In genomic region chr12:64222011-64222765, GRCh38 we compare ENCODE assay signal across 1 cellular context.
TF ChIP-seq lines count a peak whose summit lies in the region.

Gene KICS2 (minus strand): TSS chr12:64222296. CDS start chr12:64222237, 59 bp downstream.

TF ChIP-seq in K562, 482 proteins besides CTCF, POLR2A, EP300 and RAD21 (continued from another document and continues in another):
- TF ChIP-seq BACH1 (tag; IDR thresholded peaks at IDR 0.05), result no peak; the same call in 1 of the 2 replicates
- TF ChIP-seq CGGBP1 (CRISPR knock-in tag; IDR thresholded peaks at IDR 0.05), result no peak
- 0 out of 2 replicates have a peak, but pooled peaks have one; percentile 26 for TF ChIP-seq NR2C2 (CRISPR knock-in tag; IDR thresholded peaks at IDR 0.05)
- TF ChIP-seq NR2C2 (tag; IDR thresholded peaks at IDR 0.05), result 0 out of 2 replicates have a peak, but pooled peaks have one; percentile 30
- 0 out of 2 replicates have a peak, but pooled peaks have one; percentile 50 for TF ChIP-seq ZNF589 (CRISPR knock-in tag; IDR thresholded peaks at IDR 0.05; ENCODE audit: low read depth)
- TF ChIP-seq PCBP2 (IDR thresholded peaks at IDR 0.05; ENCODE audit: low read depth, low read length, poor library complexity, severe bottlenecking), result no peak
- TF ChIP-seq CHD2 (IDR thresholded peaks at IDR 0.05; ENCODE audit: low read depth, low read length), result no peak
- no peak for TF ChIP-seq ZNF277 (CRISPR knock-in tag; IDR thresholded peaks at IDR 0.05; ENCODE audit: borderline replicate concordance)
- no peak for TF ChIP-seq SLC30A9 (CRISPR knock-in tag; IDR thresholded peaks at IDR 0.05)
- no peak for TF ChIP-seq CHCHD3 (CRISPR knock-in tag; IDR thresholded peaks at IDR 0.05)
- peak; percentile 51; the same call in 1 of the 2 replicates for TF ChIP-seq SPI1 (IDR thresholded peaks at IDR 0.05; ENCODE audit: borderline replicate concordance, low read depth, low read length)
- peak; percentile 93 to 97; a peak in 3 of 4 replicates for TF ChIP-seq SIN3A (IDR thresholded peaks at IDR 0.05; ENCODE audit: borderline replicate concordance in 2 of 2, control insufficient read depth in 1 of 2, low read depth in 2 of 2, low read length in 2 of 2)
- 0 out of 2 replicates have a peak, but pooled peaks have one; percentile 20 for TF ChIP-seq ZNF224 (CRISPR knock-in tag; IDR thresholded peaks at IDR 0.05)
- no peak for TF ChIP-seq E2F1 (CRISPR knock-in tag; IDR thresholded peaks at IDR 0.05)
- TF ChIP-seq CUX1 (CRISPR knock-in tag; IDR thresholded peaks at IDR 0.05), result no peak
- peak; percentile 45; the same call in 1 of the 2 replicates for TF ChIP-seq MBD2 (IDR thresholded peaks at IDR 0.05; ENCODE audit: borderline replicate concordance, low read depth)
- TF ChIP-seq FOXP1 (CRISPR knock-in tag; IDR thresholded peaks at IDR 0.05), result peak; percentile 49; the same call in 1 of the 2 replicates
- peak; percentile 96 for TF ChIP-seq CREB1 (IDR thresholded peaks at IDR 0.05)
- peak; percentile 97 for TF ChIP-seq CREB1 (CRISPR knock-in tag; IDR thresholded peaks at IDR 0.05)
- no peak for TF ChIP-seq FOS (IDR thresholded peaks at IDR 0.05; ENCODE audit: extremely low read depth, insufficient read length)
- TF ChIP-seq ZNF354B (CRISPR knock-in tag; IDR thresholded peaks at IDR 0.05), result no peak
- no peak for TF ChIP-seq FOXM1 (IDR thresholded peaks at IDR 0.05; ENCODE audit: low read depth)
- TF ChIP-seq FOXM1 (CRISPR knock-in tag; IDR thresholded peaks at IDR 0.05; ENCODE audit: low read depth), result no peak
- no peak for TF ChIP-seq RFX1 (IDR thresholded peaks at IDR 0.05)
- no peak for TF ChIP-seq ZNF3 (CRISPR knock-in tag; IDR thresholded peaks at IDR 0.05)
- TF ChIP-seq ZFPM2 (CRISPR knock-in tag; IDR thresholded peaks at IDR 0.05), result no peak
- TF ChIP-seq CREB3 (tag; conservative IDR thresholded peaks at IDR 0.05; ENCODE audit: low read depth), result peak; percentile 48; the same call in 1 of the 2 replicates
- TF ChIP-seq TSC22D4 (tag; IDR thresholded peaks at IDR 0.05), result no peak
- TF ChIP-seq CREB5 (CRISPR knock-in tag; IDR thresholded peaks at IDR 0.05), result no peak
- no peak for TF ChIP-seq CLOCK (CRISPR knock-in tag; IDR thresholded peaks at IDR 0.05; ENCODE audit: borderline replicate concordance)
- TF ChIP-seq BDP1 (IDR thresholded peaks at IDR 0.05; ENCODE audit: insufficient read depth, insufficient read length), result no peak
- TF ChIP-seq CREM (IDR thresholded peaks at IDR 0.05; ENCODE audit: low read depth), result peak; percentile 98
- 0 out of 2 replicates have a peak, but pooled peaks have one; percentile 11 for TF ChIP-seq THAP7 (CRISPR knock-in tag; IDR thresholded peaks at IDR 0.05)
- no peak for TF ChIP-seq PPARD (CRISPR knock-in tag; IDR thresholded peaks at IDR 0.05)
- no peak; the same call in 1 of the 2 replicates for TF ChIP-seq RERE (CRISPR knock-in tag; IDR thresholded peaks at IDR 0.05; ENCODE audit: borderline replicate concordance)
- TF ChIP-seq YBX1 (IDR thresholded peaks at IDR 0.05), result no peak
- TF ChIP-seq KDM2B (CRISPR knock-in tag; IDR thresholded peaks at IDR 0.05), result no peak
- no peak for TF ChIP-seq PYGO2 (tag; IDR thresholded peaks at IDR 0.05)
- no peak for TF ChIP-seq ZNF764 (CRISPR knock-in tag; IDR thresholded peaks at IDR 0.05; ENCODE audit: low read depth)
- TF ChIP-seq HNRNPK (IDR thresholded peaks at IDR 0.05; ENCODE audit: low read depth, low read length, poor library complexity, severe bottlenecking), result no peak
- no peak for TF ChIP-seq SMAD4 (CRISPR knock-in tag; conservative IDR thresholded peaks at IDR 0.05)
- peak in 1 of 2 experiments; percentile 20; a peak in 1 of 4 replicates for TF ChIP-seq KDM4B (IDR thresholded peaks at IDR 0.05; ENCODE audit: borderline replicate concordance in 2 of 2, low read depth in 1 of 2)
- no peak for TF ChIP-seq ZNF143 (CRISPR knock-in tag; IDR thresholded peaks at IDR 0.05)
- TF ChIP-seq HNRNPL (IDR thresholded peaks at IDR 0.05; ENCODE audit: low read depth, low read length), result no peak
- TF ChIP-seq RHOXF2B (CRISPR knock-in tag; conservative IDR thresholded peaks at IDR 0.05), result no peak
